Comparison of ENCODE assay signal across 9 cellular contexts in the genomic region with DNA sequence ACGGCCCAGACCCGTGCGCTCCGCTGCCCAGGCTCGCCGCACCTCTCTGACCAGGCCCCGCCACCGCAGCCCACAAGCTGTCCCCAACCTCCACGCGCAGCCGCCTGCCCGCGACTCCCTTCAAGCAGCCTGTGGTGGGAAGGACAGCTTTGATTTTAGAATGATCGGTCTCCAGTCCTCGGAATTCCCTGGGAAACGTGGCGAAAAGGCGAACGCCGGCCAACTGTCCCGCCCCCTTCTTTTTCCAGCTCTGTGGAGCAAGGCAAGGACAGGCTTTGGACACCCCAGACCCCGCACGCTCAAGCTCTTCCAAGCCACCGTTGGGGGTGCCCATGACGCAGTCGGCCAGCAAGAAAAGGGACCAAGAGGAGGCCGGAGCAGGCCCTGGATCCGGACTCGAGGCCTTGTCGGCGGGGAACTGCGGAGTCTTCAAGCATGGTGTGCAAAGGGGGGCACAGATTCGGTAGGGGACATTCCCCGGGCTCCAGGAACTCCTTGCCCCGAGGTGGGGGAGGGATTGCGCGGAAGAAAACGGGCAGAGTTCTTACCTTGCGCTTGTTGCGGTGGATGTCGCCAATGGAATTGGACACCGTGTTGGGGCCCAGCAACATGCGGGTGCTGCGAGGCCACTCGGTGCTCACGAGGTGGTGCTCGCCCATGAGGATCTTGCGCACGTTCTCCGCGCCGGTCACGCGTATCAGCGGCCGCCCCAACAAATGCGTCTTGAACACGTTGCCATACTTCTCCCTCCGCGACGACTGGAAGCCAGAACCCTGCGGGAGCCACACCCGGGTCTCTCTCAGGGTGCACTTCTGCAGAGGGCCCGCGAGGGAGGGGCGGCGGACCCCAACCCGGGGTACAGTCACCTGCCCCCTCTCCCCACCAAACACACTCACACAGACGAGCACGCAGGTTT. TPM values are rescaled to one million over a fixed set of nuclear protein-coding genes. Genes with fewer than 3 reads are reported as not detected.
A peak's percentile ranks its signal among the peaks of the same experiment; 100 is the strongest.
DNase-seq lines count a peak whose midpoint lies in the region; ATAC-seq and TF ChIP-seq lines count a peak whose summit lies in the region.
"Had no signal": no experiment of that assay in that cellular context is flagged by ENCODE, and none has a peak within 500 bp of the region (broad histone marks: within the 10 kb centered on the region; RNA-seq: fewer than 3 reads in every experiment).

No MANE protein-coding gene starts in this region.

- peak overlapping the region; percentile 41; the same call in 1 of the 2 replicates for H3K4me2 ChIP-seq in SK-N-SH

- POLR2A ChIA-PET in SK-N-SH (lab: Yijun Ruan, JAX) = no interaction called here

- WGBS in SK-N-SH (ENCODE audit: low lambda C conversion rate) = 26% methylated on average over 56 of the region's 70 CpGs
- 3 to 5% methylated on average over 35 to 45 of the region's 70 CpGs for WGBS in mesodermal cell (ENCODE audit: insufficient coverage in 2 of 2), 2 experiments
- 9% methylated on average over 70 of the region's 70 CpGs for WGBS in thymus

- DNase-seq in SK-N-SH (peak; percentile 57), dorsolateral prefrontal cortex (peak in 8 of 10 donors; percentile 20 to 64 (median 40)), NCI-H524 treated with DMSO at 0.1 percent for 48 hours (lab: John Stamatoyannopoulos, UW) (no peak)
- DNase-seq in activated CD4-positive, alpha-beta T cell treated with anti-CD3 and anti-CD28 coated beads for 1 hour = no peak

- no peak overlapping the region for H2AFZ ChIP-seq in SK-N-SH (ENCODE audit: low read depth)

- intact Hi-C loops in dorsolateral prefrontal cortex (cut with DNase I) = loop anchor here (10.0 kb wide), 4 partner anchors 439 to 741 kb away; a partner anchor contains a TSS

- TF ChIP-seq CTCF in SK-N-SH (IDR thresholded peaks at IDR 0.05) = no peak
- TF ChIP-seq CTCF in dorsolateral prefrontal cortex (IDR thresholded peaks at IDR 0.05 in 54 of 56, conservative IDR thresholded peaks at IDR 0.05 in 2 of 56; ENCODE audit: low read depth in 1 of 56, partially characterized antibody in 56 of 56) = peak in 1 of 56 donors; percentile 2

- H3K9me3 ChIP-seq in SK-N-SH (no peaks in the 10 kb centered on the region), mesodermal cell (ENCODE audit: control insufficient read depth, low read length) (peaks cover 10% of the 10 kb centered on the region), thymus (ENCODE audit: control insufficient read depth) (peaks cover 9% of the 10 kb centered on the region)
- H3K9me3 ChIP-seq: neutrophil had no signal

- H3F3A ChIP-seq in SK-N-SH (replicated peaks; ENCODE audit: insufficient read depth) = no peaks in the 10 kb centered on the region

- no peaks in the 10 kb centered on the region for H3K36me3 ChIP-seq in SK-N-SH (replicated peaks in 1 of 2; ENCODE audit: control insufficient read depth in 1 of 2, insufficient read depth in 2 of 2, low read length in 1 of 2)
- H3K36me3 ChIP-seq in mesodermal cell (ENCODE audit: control insufficient read depth, insufficient read depth, low read length) = no peaks in the 10 kb centered on the region
- H3K36me3 ChIP-seq in thymus (ENCODE audit: control insufficient read depth, insufficient read depth) = no peaks in the 10 kb centered on the region
- H3K36me3 ChIP-seq: neutrophil had no signal

- CTCF ChIA-PET in SK-N-SH (lab: Yijun Ruan, JAX) = interaction anchor here (0.8 to 0.9 kb wide), 2 partner anchors 437 to 597 kb away, joined by 5 to 6 read pairs; no protein-coding TSS in a partner anchor

- no peaks in the 10 kb centered on the region for H3K9me2 ChIP-seq in SK-N-SH

- peaks cover 47% of the 10 kb centered on the region for H3K27me3 ChIP-seq in SK-N-SH (ENCODE audit: insufficient read depth)
- H3K27me3 ChIP-seq in dorsolateral prefrontal cortex = peaks cover 0 to 50% (median 32%) of the 10 kb centered on the region in 45 donors
- peaks cover 75% of the 10 kb centered on the region for H3K27me3 ChIP-seq in thymus (ENCODE audit: control insufficient read depth, insufficient read depth)

- H3K9ac ChIP-seq in SK-N-SH = no peak overlapping the region

- no peaks in the 10 kb centered on the region for H4K20me1 ChIP-seq in SK-N-SH (ENCODE audit: insufficient read depth)

- TF ChIP-seq RAD21 in SK-N-SH (IDR thresholded peaks at IDR 0.05; ENCODE audit: low read length) = no peak

- peaks cover 0 to 18% of the 10 kb centered on the region in 2 experiments; a peak in 2 of 4 replicates for H3K4me1 ChIP-seq in SK-N-SH (ENCODE audit: control insufficient read depth in 1 of 2, insufficient read depth in 2 of 2, low read depth in 1 of 2, low read length in 1 of 2)
- peaks cover 12% of the 10 kb centered on the region for H3K4me1 ChIP-seq in mesodermal cell (ENCODE audit: control insufficient read depth, insufficient read depth, low read length, poor library complexity, severe bottlenecking)
- peaks cover 3% of the 10 kb centered on the region for H3K4me1 ChIP-seq in thymus (ENCODE audit: control insufficient read depth, insufficient read depth, low read length)

- TF ChIP-seq EP300 in SK-N-SH (IDR thresholded peaks at IDR 0.05; ENCODE audit: borderline replicate concordance in 1 of 2, low read depth in 1 of 2, low read length in 1 of 2) = no peak

- H3K4me3 ChIP-seq in SK-N-SH (ENCODE audit: low read depth in 2 of 2, low read length in 1 of 2) (no peak overlapping the region), dorsolateral prefrontal cortex (peak overlapping the region; percentile 14 to 77 (median 58)), mesodermal cell (ENCODE audit: extremely low read depth, insufficient read depth, low read length, poor library complexity, severe bottlenecking) (peak overlapping the region; percentile 16), thymus (ENCODE audit: low read length) (no peak overlapping the region)

- H3K27ac ChIP-seq in SK-N-SH (ENCODE audit: low read depth in 2 of 2, low read length in 1 of 2) = no peak overlapping the region
- peak overlapping the region in 30 of 59 donors; percentile 6 to 76 (median 51) for H3K27ac ChIP-seq in dorsolateral prefrontal cortex
- H3K27ac ChIP-seq in mesodermal cell (ENCODE audit: low read depth, low read length, severe bottlenecking) = no peak overlapping the region
- peak overlapping the region; percentile 74 for H3K27ac ChIP-seq in thymus (ENCODE audit: low read depth)
- H3K27ac ChIP-seq: neutrophil had no signal

- ATAC-seq in SK-N-SH treated with all-trans-retinoic acid at 6 μM for 48 hours = no peak; the same call in 2 of the 3 replicates
- no peak for ATAC-seq in GM19455 (IDR thresholded peaks at IDR 0.05; ENCODE audit: unreplicated experiment)

- H3K79me2 ChIP-seq in SK-N-SH (ENCODE audit: insufficient read depth) = no peaks in the 10 kb centered on the region

TF ChIP-seq in SK-N-SH, 30 proteins besides CTCF, POLR2A, EP300 and RAD21 (continues in another document):
- TF ChIP-seq, protein P1, sequence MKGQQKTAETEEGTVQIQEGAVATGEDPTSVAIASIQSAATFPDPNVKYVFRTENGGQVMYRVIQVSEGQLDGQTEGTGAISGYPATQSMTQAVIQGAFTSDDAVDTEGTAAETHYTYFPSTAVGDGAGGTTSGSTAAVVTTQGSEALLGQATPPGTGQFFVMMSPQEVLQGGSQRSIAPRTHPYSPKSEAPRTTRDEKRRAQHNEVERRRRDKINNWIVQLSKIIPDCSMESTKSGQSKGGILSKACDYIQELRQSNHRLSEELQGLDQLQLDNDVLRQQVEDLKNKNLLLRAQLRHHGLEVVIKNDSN (IDR thresholded peaks at IDR 0.05; ENCODE audit: borderline replicate concordance, low read depth) = no peak
- TF ChIP-seq EZH2phosphoT487 (IDR thresholded peaks at IDR 0.05; ENCODE audit: borderline replicate concordance, low read depth) (no peak), GABPA (IDR thresholded peaks at IDR 0.05; ENCODE audit: low read depth) (no peak), GATA2 (CRISPR knock-in tag; IDR thresholded peaks at IDR 0.05) (no peak)
- TF ChIP-seq, protein P2, sequence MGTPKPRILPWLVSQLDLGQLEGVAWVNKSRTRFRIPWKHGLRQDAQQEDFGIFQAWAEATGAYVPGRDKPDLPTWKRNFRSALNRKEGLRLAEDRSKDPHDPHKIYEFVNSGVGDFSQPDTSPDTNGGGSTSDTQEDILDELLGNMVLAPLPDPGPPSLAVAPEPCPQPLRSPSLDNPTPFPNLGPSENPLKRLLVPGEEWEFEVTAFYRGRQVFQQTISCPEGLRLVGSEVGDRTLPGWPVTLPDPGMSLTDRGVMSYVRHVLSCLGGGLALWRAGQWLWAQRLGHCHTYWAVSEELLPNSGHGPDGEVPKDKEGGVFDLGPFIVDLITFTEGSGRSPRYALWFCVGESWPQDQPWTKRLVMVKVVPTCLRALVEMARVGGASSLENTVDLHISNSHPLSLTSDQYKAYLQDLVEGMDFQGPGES (IDR thresholded peaks at IDR 0.05; ENCODE audit: low read depth, low read length) = no peak

TF ChIP-seq in SK-N-SH treated with all-trans-retinoic acid at 6 μM for 48 hours, 23 proteins besides CTCF, POLR2A, EP300 and RAD21 (continues in another document):
- TF ChIP-seq, protein P3, sequence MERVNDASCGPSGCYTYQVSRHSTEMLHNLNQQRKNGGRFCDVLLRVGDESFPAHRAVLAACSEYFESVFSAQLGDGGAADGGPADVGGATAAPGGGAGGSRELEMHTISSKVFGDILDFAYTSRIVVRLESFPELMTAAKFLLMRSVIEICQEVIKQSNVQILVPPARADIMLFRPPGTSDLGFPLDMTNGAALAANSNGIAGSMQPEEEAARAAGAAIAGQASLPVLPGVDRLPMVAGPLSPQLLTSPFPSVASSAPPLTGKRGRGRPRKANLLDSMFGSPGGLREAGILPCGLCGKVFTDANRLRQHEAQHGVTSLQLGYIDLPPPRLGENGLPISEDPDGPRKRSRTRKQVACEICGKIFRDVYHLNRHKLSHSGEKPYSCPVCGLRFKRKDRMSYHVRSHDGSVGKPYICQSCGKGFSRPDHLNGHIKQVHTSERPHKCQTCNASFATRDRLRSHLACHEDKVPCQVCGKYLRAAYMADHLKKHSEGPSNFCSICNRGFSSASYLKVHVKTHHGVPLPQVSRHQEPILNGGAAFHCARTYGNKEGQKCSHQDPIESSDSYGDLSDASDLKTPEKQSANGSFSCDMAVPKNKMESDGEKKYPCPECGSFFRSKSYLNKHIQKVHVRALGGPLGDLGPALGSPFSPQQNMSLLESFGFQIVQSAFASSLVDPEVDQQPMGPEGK (CRISPR knock-in tag; IDR thresholded peaks at IDR 0.05; ENCODE audit: borderline replicate concordance) = no peak

RNA-seq across cellular contexts. Expression of a gene that starts 4.0 kb away (rescaled TPM):
- polyA plus RNA-seq in SK-N-SH (2012; rRNA removed) = 0.26 and 0.33 TPM in 2 replicates
- 0.18 TPM in 2 replicates for polyA plus RNA-seq in SK-N-SH (2012; cell fraction: cytosol; rRNA removed)
- polyA plus RNA-seq in SK-N-SH (2012; cell fraction: nucleus; rRNA removed) = 0.83 and 0.92 TPM in 2 replicates
- 10 to 100 TPM in 113 of 120 experiments, 1 to 10 TPM in 7; 5.5 to 55.3 (median 18.2) TPM for total RNA-seq in dorsolateral prefrontal cortex
- polyA plus RNA-seq in mesodermal cell (2013, experiment 1 of 2) = 0.74 TPM
- 0.66 TPM for polyA plus RNA-seq in mesodermal cell (2013, experiment 2 of 2)
- polyA plus RNA-seq in thymus = 5.6 TPM

Comparison
In these comparisons a context has a peak if more than half of its experiments do, and no peak if none do; other contexts are left out.
1. DNase-seq: peak in SK-N-SH (single experiment) and dorsolateral prefrontal cortex (8 of 10); none in activated CD4-positive, alpha-beta T cell treated with anti-CD3 and anti-CD28 coated beads for 1 hour (single experiment) and NCI-H524 treated with DMSO at 0.1 percent for 48 hours (single experiment).
2. H3K27ac ChIP-seq: peak in dorsolateral prefrontal cortex (30 of 59) and thymus (single experiment); none in SK-N-SH (0 of 2) and mesodermal cell (single experiment).
3. H3K4me3 ChIP-seq: peak in dorsolateral prefrontal cortex (59 of 59) and mesodermal cell (single experiment); none in SK-N-SH (0 of 2) and thymus (single experiment).